In genomic region chr2:17517481-17518211, GRCh38 we compare ENCODE assay signal across 8 cellular contexts. TPM values are rescaled to one million over a fixed set of nuclear protein-coding genes. Genes with fewer than 3 reads are reported as not detected.
DNase-seq lines count a peak whose midpoint lies in the region; ATAC-seq, FAIRE-seq and TF ChIP-seq lines count a peak whose summit lies in the region.

No MANE protein-coding gene starts in this region.

- peak overlapping the region; percentile 51 for H3K4me3 ChIP-seq in astrocyte of the spinal cord (ENCODE audit: low read depth, low read length)
- peak overlapping the region; percentile 52 to 88 for H3K4me3 ChIP-seq in mesenchymal stem cell (ENCODE audit: insufficient read depth in 1 of 2, low read depth in 1 of 2, low read length in 2 of 2)

- no peak overlapping the region for H2BK15ac ChIP-seq in mesenchymal stem cell (ENCODE audit: low read depth, poor library complexity, severe bottlenecking)

- H4K91ac ChIP-seq in mesenchymal stem cell (ENCODE audit: low read length) = no peak overlapping the region

- no peak overlapping the region for H2AK5ac ChIP-seq in mesenchymal stem cell (ENCODE audit: low read length, severe bottlenecking)

- in situ Hi-C loops in astrocyte of the spinal cord (cut with HindIII; ENCODE audit: low sequenced_read_pairs) = no loop called here

- no peaks in the 10 kb centered on the region for H3K4me1 ChIP-seq in mesenchymal stem cell (ENCODE audit: control insufficient read depth, insufficient read depth, low read depth, low read length)

- peak overlapping the region in 1 of 2 experiments; percentile 24 for H3K4ac ChIP-seq in mesenchymal stem cell (ENCODE audit: low read depth in 1 of 2, low read length in 2 of 2)

- TF ChIP-seq CTCF in astrocyte of the spinal cord (IDR thresholded peaks at IDR 0.05; ENCODE audit: low read depth, low read length) = no peak

- no peak for FAIRE-seq in HTR-8/SVneo (lab: Jason Lieb, UNC)

- H2BK120ac ChIP-seq in mesenchymal stem cell (ENCODE audit: low read depth, low read length) = no peak overlapping the region

- H3K18ac ChIP-seq in mesenchymal stem cell (ENCODE audit: low read depth in 1 of 2, low read length in 2 of 2) = peak overlapping the region in 1 of 2 experiments; percentile 45

- no peak overlapping the region for H3K23ac ChIP-seq in mesenchymal stem cell (ENCODE audit: low read length in 2 of 2)

- H3K4me2 ChIP-seq in mesenchymal stem cell (ENCODE audit: low read length, poor library complexity, severe bottlenecking) = peak overlapping the region; percentile 78

- no peaks in the 10 kb centered on the region for H3K9me3 ChIP-seq in mesenchymal stem cell (ENCODE audit: control insufficient read depth, low read length)

- H3K79me1 ChIP-seq in mesenchymal stem cell (replicated peaks; ENCODE audit: low read length, poor library complexity, severe bottlenecking) = no peaks in the 10 kb centered on the region

- ATAC-seq in GM18868 (IDR thresholded peaks at IDR 0.05; ENCODE audit: unreplicated experiment) (peak; percentile 27), HG02981 (IDR thresholded peaks at IDR 0.05; ENCODE audit: unreplicated experiment) (peak; percentile 13)

- H3K27me3 ChIP-seq in mesenchymal stem cell (ENCODE audit: control insufficient read depth in 1 of 2, insufficient read depth in 1 of 2, low read length in 2 of 2) = peaks cover 0 to 7% of the 10 kb centered on the region in 2 experiments

- H4K8ac ChIP-seq in mesenchymal stem cell (ENCODE audit: low read length) = no peak overlapping the region

- H2BK5ac ChIP-seq in mesenchymal stem cell (ENCODE audit: low read depth, low read length, poor library complexity, severe bottlenecking) = no peak overlapping the region

- peak overlapping the region; percentile 78 for H3K27ac ChIP-seq in mesenchymal stem cell (ENCODE audit: low read length, poor library complexity, severe bottlenecking)

- whole genome bisulfite sequencing in mesenchymal stem cell = 51% methylated on average over 8 of the region's 8 CpGs

- H3K36me3 ChIP-seq in mesenchymal stem cell (ENCODE audit: control insufficient read depth in 1 of 2, insufficient read depth in 2 of 2, low read depth in 1 of 2, low read length in 2 of 2) = no peaks in the 10 kb centered on the region

- DNase-seq in astrocyte of the spinal cord (ENCODE audit: low read depth, low spot score) = no peak
- DNase-seq in mesenchymal stem cell = no peak
- no peak for DNase-seq in LoVo (ENCODE audit: low spot score)
- no peak for DNase-seq in activated CD4-positive, alpha-beta T cell treated with anti-CD3 and anti-CD28 coated beads for 48 hours
- DNase-seq in HTR-8/SVneo (ENCODE audit: insufficient read length, low spot score) = no peak
- no peak for DNase-seq in stimulated activated CD4-positive, alpha-beta T cell treated with anti-CD3 and anti-CD28 coated beads, Interleukin-4, amount 100 ng/mL, for 4 hours

- H3K14ac ChIP-seq in mesenchymal stem cell (ENCODE audit: low read length in 2 of 2) = no peak overlapping the region

- no peak overlapping the region for H2BK12ac ChIP-seq in mesenchymal stem cell (ENCODE audit: low read length in 2 of 2)

- no peak overlapping the region for H2AFZ ChIP-seq in mesenchymal stem cell (ENCODE audit: low read depth, low read length)

- H3K9ac ChIP-seq in mesenchymal stem cell (ENCODE audit: low read length) = peak overlapping the region; percentile 87

RNA-seq across cellular contexts. Expression of gene RAD51AP2, which starts 0.6 kb away (rescaled TPM):
- polyA plus RNA-seq in mesenchymal stem cell (2013, experiment 1 of 2) = 0.01 TPM
- polyA plus RNA-seq in mesenchymal stem cell (2013, experiment 2 of 2) = not detected

RNA-seq across cellular contexts. Expression of gene VSNL1, which starts 22.9 kb away (rescaled TPM):
- 0.47 TPM for polyA plus RNA-seq in mesenchymal stem cell (2013, experiment 1 of 2)
- 0.74 TPM for polyA plus RNA-seq in mesenchymal stem cell (2013, experiment 2 of 2)
